Comparison of ENCODE assay signal across 1 cellular context in genomic region chr17:46769531-46770438, GRCh38.
TF ChIP-seq lines count a peak whose summit lies in the region.

No MANE protein-coding gene starts in this region.

TF ChIP-seq in HepG2, 621 proteins besides CTCF, POLR2A, EP300 and RAD21 (continued from another document and continues in another):
- TF ChIP-seq SKIL (CRISPR knock-in tag; IDR thresholded peaks at IDR 0.05; ENCODE audit: borderline replicate concordance), result no peak
- peak; percentile 53; the same call in 1 of the 2 replicates for TF ChIP-seq GABPB1 (CRISPR knock-in tag; IDR thresholded peaks at IDR 0.05)
- TF ChIP-seq STAT5B (CRISPR knock-in tag; IDR thresholded peaks at IDR 0.05), result no peak
- TF ChIP-seq GFI1 (CRISPR knock-in tag; IDR thresholded peaks at IDR 0.05; ENCODE audit: borderline replicate concordance), result no peak
- no peak for TF ChIP-seq ZNF567 (CRISPR knock-in tag; IDR thresholded peaks at IDR 0.05; ENCODE audit: borderline replicate concordance)
- no peak for TF ChIP-seq ZNF430 (CRISPR knock-in tag; IDR thresholded peaks at IDR 0.05)
- TF ChIP-seq HNF4A (CRISPR knock-in tag; IDR thresholded peaks at IDR 0.05), result peak; percentile 60; the same call in 1 of the 2 replicates
- no peak for TF ChIP-seq REL (CRISPR knock-in tag; conservative IDR thresholded peaks at IDR 0.05)
- no peak for TF ChIP-seq ZNF747 (CRISPR knock-in tag; IDR thresholded peaks at IDR 0.05; ENCODE audit: borderline replicate concordance)
- TF ChIP-seq ZNF576 (CRISPR knock-in tag; IDR thresholded peaks at IDR 0.05), result no peak
- TF ChIP-seq PHB2 (IDR thresholded peaks at IDR 0.05; ENCODE audit: partially characterized antibody), result no peak
- TF ChIP-seq ZNF275 (CRISPR knock-in tag; IDR thresholded peaks at IDR 0.05; ENCODE audit: borderline replicate concordance), result no peak
- TF ChIP-seq, protein P1, sequence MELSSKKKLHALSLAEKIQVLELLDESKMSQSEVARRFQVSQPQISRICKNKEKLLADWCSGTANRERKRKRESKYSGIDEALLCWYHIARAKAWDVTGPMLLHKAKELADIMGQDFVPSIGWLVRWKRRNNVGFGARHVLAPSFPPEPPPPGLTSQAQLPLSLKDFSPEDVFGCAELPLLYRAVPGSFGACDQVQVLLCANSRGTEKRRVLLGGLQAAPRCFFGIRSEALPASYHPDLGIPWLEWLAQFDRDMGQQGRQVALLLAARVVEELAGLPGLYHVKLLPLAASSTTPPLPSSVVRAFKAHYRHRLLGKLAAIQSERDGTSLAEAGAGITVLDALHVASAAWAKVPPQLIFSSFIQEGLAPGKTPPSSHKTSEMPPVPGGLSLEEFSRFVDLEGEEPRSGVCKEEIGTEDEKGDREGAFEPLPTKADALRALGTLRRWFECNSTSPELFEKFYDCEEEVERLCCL (CRISPR knock-in tag; IDR thresholded peaks at IDR 0.05; ENCODE audit: borderline replicate concordance), result no peak
- TF ChIP-seq, protein P2, sequence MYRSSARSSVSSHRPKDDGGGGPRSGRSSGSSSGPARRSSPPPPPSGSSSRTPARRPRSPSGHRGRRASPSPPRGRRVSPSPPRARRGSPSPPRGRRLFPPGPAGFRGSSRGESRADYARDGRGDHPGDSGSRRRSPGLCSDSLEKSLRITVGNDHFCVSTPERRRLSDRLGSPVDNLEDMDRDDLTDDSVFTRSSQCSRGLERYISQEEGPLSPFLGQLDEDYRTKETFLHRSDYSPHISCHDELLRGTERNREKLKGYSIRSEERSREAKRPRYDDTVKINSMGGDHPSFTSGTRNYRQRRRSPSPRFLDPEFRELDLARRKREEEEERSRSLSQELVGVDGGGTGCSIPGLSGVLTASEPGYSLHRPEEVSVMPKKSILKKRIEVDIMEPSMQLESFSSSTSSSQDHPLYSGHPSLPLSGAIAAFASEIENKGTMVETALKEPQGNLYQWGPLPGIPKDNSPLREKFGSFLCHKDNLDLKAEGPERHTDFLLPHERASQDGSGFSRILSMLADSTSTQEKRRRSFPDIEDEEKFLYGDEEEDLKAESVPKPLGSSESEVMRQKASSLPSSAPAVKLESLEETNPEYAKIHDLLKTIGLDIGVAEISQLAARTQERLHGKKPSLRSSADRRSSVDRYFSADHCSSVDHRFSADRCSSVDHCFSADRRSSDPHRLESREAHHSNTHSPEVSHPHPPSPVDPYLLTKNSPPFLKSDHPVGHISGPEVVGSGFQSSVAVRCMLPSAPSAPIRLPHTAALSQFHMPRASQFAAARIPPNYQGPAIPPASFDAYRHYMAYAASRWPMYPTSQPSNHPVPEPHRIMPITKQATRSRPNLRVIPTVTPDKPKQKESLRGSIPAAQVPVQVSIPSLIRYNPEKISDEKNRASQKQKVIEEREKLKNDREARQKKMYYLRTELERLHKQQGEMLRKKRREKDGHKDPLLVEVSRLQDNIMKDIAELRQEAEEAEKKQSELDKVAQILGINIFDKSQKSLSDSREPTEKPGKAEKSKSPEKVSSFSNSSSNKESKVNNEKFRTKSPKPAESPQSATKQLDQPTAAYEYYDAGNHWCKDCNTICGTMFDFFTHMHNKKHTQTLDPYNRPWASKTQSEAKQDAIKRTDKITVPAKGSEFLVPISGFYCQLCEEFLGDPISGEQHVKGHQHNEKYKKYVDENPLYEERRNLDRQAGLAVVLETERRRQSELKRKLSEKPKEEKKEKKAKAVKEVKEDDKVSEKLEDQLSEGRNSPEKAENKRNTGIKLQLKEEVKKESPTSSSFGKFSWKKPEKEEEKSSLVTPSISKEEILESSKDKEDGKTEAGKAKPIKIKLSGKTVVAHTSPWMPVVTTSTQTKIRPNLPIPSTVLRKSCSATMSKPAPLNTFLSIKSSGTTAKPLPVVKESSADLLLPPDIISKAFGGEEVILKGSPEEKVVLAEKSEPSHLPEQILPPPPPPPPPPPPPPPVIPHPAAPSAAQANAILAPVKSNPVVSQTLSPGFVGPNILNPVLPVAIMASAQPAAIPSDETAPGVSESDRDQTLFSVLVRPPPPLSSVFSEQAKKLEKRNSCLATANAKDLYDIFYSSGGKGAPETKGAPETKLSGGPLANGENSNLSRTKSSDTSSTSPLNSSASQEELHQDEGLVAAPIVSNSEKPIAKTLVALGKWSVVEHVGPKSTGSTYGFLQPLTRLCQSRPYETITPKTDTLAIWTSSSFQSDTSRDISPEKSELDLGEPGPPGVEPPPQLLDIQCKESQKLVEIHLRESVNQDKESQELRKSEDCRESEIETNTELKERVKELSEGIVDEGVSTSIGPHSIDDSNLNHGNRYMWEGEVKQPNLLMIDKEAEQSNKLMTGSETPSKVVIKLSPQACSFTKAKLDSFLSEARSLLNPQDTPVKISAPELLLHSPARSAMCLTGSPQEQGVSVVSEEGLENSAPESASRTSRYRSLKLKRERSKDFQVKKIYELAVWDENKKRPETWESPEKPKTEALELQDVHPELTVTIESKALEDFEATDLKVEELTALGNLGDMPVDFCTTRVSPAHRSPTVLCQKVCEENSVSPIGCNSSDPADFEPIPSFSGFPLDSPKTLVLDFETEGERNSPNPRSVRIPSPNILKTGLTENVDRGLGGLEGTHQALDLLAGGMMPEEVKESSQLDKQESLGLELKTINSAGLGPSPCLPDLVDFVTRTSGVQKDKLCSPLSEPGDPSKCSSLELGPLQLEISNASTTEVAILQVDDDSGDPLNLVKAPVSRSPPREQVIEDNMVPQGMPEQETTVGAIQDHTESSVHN (CRISPR knock-in tag; IDR thresholded peaks at IDR 0.05), result no peak; the same call in 1 of the 2 replicates
- no peak for TF ChIP-seq NCOA2 (CRISPR knock-in tag; IDR thresholded peaks at IDR 0.05)
- TF ChIP-seq ZBTB21 (CRISPR knock-in tag; IDR thresholded peaks at IDR 0.05), result no peak
- TF ChIP-seq GTF3A (CRISPR knock-in tag; conservative IDR thresholded peaks at IDR 0.05), result no peak
- TF ChIP-seq, protein P3, sequence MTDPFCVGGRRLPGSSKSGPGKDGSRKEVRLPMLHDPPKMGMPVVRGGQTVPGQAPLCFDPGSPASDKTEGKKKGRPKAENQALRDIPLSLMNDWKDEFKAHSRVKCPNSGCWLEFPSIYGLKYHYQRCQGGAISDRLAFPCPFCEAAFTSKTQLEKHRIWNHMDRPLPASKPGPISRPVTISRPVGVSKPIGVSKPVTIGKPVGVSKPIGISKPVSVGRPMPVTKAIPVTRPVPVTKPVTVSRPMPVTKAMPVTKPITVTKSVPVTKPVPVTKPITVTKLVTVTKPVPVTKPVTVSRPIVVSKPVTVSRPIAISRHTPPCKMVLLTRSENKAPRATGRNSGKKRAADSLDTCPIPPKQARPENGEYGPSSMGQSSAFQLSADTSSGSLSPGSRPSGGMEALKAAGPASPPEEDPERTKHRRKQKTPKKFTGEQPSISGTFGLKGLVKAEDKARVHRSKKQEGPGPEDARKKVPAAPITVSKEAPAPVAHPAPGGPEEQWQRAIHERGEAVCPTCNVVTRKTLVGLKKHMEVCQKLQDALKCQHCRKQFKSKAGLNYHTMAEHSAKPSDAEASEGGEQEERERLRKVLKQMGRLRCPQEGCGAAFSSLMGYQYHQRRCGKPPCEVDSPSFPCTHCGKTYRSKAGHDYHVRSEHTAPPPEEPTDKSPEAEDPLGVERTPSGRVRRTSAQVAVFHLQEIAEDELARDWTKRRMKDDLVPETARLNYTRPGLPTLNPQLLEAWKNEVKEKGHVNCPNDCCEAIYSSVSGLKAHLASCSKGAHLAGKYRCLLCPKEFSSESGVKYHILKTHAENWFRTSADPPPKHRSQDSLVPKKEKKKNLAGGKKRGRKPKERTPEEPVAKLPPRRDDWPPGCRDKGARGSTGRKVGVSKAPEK (CRISPR knock-in tag; IDR thresholded peaks at IDR 0.05; ENCODE audit: borderline replicate concordance), result no peak; the same call in 1 of the 2 replicates
- TF ChIP-seq HMG20B (CRISPR knock-in tag; conservative IDR thresholded peaks at IDR 0.05), result 0 out of 2 replicates have a peak, but pooled peaks have one; percentile 18
- TF ChIP-seq, protein P4, sequence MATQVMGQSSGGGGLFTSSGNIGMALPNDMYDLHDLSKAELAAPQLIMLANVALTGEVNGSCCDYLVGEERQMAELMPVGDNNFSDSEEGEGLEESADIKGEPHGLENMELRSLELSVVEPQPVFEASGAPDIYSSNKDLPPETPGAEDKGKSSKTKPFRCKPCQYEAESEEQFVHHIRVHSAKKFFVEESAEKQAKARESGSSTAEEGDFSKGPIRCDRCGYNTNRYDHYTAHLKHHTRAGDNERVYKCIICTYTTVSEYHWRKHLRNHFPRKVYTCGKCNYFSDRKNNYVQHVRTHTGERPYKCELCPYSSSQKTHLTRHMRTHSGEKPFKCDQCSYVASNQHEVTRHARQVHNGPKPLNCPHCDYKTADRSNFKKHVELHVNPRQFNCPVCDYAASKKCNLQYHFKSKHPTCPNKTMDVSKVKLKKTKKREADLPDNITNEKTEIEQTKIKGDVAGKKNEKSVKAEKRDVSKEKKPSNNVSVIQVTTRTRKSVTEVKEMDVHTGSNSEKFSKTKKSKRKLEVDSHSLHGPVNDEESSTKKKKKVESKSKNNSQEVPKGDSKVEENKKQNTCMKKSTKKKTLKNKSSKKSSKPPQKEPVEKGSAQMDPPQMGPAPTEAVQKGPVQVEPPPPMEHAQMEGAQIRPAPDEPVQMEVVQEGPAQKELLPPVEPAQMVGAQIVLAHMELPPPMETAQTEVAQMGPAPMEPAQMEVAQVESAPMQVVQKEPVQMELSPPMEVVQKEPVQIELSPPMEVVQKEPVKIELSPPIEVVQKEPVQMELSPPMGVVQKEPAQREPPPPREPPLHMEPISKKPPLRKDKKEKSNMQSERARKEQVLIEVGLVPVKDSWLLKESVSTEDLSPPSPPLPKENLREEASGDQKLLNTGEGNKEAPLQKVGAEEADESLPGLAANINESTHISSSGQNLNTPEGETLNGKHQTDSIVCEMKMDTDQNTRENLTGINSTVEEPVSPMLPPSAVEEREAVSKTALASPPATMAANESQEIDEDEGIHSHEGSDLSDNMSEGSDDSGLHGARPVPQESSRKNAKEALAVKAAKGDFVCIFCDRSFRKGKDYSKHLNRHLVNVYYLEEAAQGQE (IDR thresholded peaks at IDR 0.05; ENCODE audit: borderline replicate concordance in 1 of 2, low read depth in 1 of 2, low read length in 2 of 2), result no peak
- TF ChIP-seq, protein P5, sequence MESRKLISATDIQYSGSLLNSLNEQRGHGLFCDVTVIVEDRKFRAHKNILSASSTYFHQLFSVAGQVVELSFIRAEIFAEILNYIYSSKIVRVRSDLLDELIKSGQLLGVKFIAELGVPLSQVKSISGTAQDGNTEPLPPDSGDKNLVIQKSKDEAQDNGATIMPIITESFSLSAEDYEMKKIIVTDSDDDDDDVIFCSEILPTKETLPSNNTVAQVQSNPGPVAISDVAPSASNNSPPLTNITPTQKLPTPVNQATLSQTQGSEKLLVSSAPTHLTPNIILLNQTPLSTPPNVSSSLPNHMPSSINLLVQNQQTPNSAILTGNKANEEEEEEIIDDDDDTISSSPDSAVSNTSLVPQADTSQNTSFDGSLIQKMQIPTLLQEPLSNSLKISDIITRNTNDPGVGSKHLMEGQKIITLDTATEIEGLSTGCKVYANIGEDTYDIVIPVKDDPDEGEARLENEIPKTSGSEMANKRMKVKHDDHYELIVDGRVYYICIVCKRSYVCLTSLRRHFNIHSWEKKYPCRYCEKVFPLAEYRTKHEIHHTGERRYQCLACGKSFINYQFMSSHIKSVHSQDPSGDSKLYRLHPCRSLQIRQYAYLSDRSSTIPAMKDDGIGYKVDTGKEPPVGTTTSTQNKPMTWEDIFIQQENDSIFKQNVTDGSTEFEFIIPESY (CRISPR knock-in tag; IDR thresholded peaks at IDR 0.05), result 0 out of 2 replicates have a peak, but pooled peaks have one; percentile 54
- no peak for TF ChIP-seq SRF (IDR thresholded peaks at IDR 0.05; ENCODE audit: low read depth, low read length)
- no peak for TF ChIP-seq ZNF530 (CRISPR knock-in tag; IDR thresholded peaks at IDR 0.05; ENCODE audit: low read depth)
- TF ChIP-seq MBNL3 (CRISPR knock-in tag; conservative IDR thresholded peaks at IDR 0.05), result no peak
- TF ChIP-seq FOSL2 (CRISPR knock-in tag; IDR thresholded peaks at IDR 0.05), result no peak
- no peak; the same call in 1 of the 2 replicates for TF ChIP-seq PREB (CRISPR knock-in tag; IDR thresholded peaks at IDR 0.05)
- TF ChIP-seq LCORL (IDR thresholded peaks at IDR 0.05), result no peak
- TF ChIP-seq LCORL (CRISPR knock-in tag; IDR thresholded peaks at IDR 0.05), result peak; percentile 12; the same call in 1 of the 2 replicates
- no peak for TF ChIP-seq NR2F2 (IDR thresholded peaks at IDR 0.05; ENCODE audit: borderline replicate concordance, low read depth)
- no peak for TF ChIP-seq NFE2 (CRISPR knock-in tag; IDR thresholded peaks at IDR 0.05)
- TF ChIP-seq ZNF598 (CRISPR knock-in tag; IDR thresholded peaks at IDR 0.05; ENCODE audit: borderline replicate concordance), result peak; percentile 77; the same call in 1 of the 2 replicates
- no peak for TF ChIP-seq GLI4 (CRISPR knock-in tag; IDR thresholded peaks at IDR 0.05; ENCODE audit: borderline replicate concordance)
- peak; percentile 46; the same call in 1 of the 2 replicates for TF ChIP-seq TBX2 (CRISPR knock-in tag; IDR thresholded peaks at IDR 0.05; ENCODE audit: borderline replicate concordance)
